ENCODE assay signal across 8 cellular contexts in the genomic region with DNA sequence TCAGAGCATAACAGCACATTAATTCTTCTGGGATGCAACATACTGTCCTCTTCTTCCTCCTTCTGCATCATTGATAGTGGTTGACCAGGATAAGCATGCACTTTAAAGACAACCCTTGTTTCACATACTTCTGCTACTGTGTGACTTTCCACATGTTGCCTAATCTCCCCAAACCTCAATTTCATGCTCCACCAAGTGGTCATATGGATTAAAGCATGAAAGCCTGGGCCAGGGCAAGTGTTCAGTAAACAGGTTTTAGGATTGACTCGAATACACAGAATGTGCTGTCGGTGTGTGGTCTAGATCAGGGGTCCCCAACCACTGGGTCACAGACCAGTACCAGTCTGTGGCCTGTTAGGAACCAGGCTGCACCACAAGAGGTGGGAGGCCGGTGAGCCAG. TPM values are rescaled to one million over a fixed set of nuclear protein-coding genes. Genes with fewer than 3 reads are reported as not detected.
DNase-seq lines count a peak whose midpoint lies in the region; ATAC-seq, FAIRE-seq and TF ChIP-seq lines count a peak whose summit lies in the region.

No MANE protein-coding gene starts in this region.

- no TSS peak for BruUV-seq in K562 (replicated peaks; lab: Mats Ljungman, UMichigan)

- in situ Hi-C loops in K562 (cut with MboI) = loop anchor here (25.0 kb wide), 1 partner anchor 340 kb away; the partner anchor contains the start of gene TMEM108

- H3K9me1 ChIP-seq in K562 (ENCODE audit: control insufficient read depth, insufficient read depth, low read length) = no peaks in the 10 kb centered on the region

- H3K4me2 ChIP-seq in K562 (ENCODE audit: insufficient read depth, low read length) = no peak overlapping the region

- WGBS in K562 (ENCODE audit: insufficient coverage, low coverage, missing lambda C conversion rate) = 20% methylated on average over 3 of the region's 3 CpGs

- H2AFZ ChIP-seq in K562 (ENCODE audit: low read depth, low read length) = no peak overlapping the region

- peak; percentile 32; the same call in 1 of the 3 replicates for TF ChIP-seq CTCF in GM12872 (IDR thresholded peaks at IDR 0.05; ENCODE audit: insufficient read depth, low read depth, low read length)
- peak; percentile 30 to 53 (median 34); a peak in 3 of 6 replicates for TF ChIP-seq CTCF in K562 (IDR thresholded peaks at IDR 0.05 in 2 of 3, conservative IDR thresholded peaks at IDR 0.05 in 1 of 3; ENCODE audit: insufficient read depth in 2 of 3, low read depth in 1 of 3, low read length in 3 of 3)

- H3K4me3 ChIP-seq in K562 = no peak overlapping the region

- intact Hi-C loops in K562 (cut with micrococcal nuclease) = loop anchor here (2.0 to 5.0 kb wide), 2 partner anchors 45 to 337 kb away; no protein-coding TSS in a partner anchor

- no peak overlapping the region for H3K27ac ChIP-seq in K562 (ENCODE audit: extremely low read depth, low read depth, low read length)

- no peaks in the 10 kb centered on the region for H3K36me3 Mint-ChIP-seq in T-helper 2 cell treated with Interferon-gamma antibody and Interleukin-4, amounts not matched to agents 5 μg/mL and 100 μg/mL, for 36 hours (ENCODE audit: low read depth)

- H3K27ac Mint-ChIP-seq in T-helper 2 cell treated with Interferon-gamma antibody and Interleukin-4, amounts not matched to agents 5 μg/mL and 100 μg/mL, for 36 hours = no peak overlapping the region

- POLR2A ChIA-PET in K562 (lab: Yijun Ruan, JAX) = interaction anchor here (0.7 to 1.1 kb wide), 2 partner anchors 12 to 336 kb away, joined by 3 to 5 read pairs; no protein-coding TSS in a partner anchor

- CTCF ChIA-PET in K562 (lab: Yijun Ruan, JAX; ENCODE audit: low intra/inter-chr PET ratio) = interaction anchor here (1.5 to 2.0 kb wide), 3 partner anchors 336 to 652 kb away, joined by 4 to 10 read pairs (median 5); no protein-coding TSS in a partner anchor

- ATAC-seq in K562 (peak; percentile 71), left lobe of liver (peak; percentile 84), HG02981 (IDR thresholded peaks at IDR 0.05; ENCODE audit: unreplicated experiment) (no peak), GM18909 (IDR thresholded peaks at IDR 0.05; ENCODE audit: poor library complexity, unreplicated experiment) (no peak)

- H3K9me3 ChIP-seq in K562 (replicated peaks; ENCODE audit: control insufficient read depth, insufficient read depth, low read depth, low read length) = no peaks in the 10 kb centered on the region

- H3K4me1 ChIP-seq in K562 (replicated peaks in 1 of 2; ENCODE audit: control insufficient read depth in 2 of 2, insufficient read depth in 2 of 2, low read length in 2 of 2) = no peaks in the 10 kb centered on the region; a peak in 2 of 5 replicates

- no peak overlapping the region for H3K4me3 Mint-ChIP-seq in T-helper 2 cell treated with Interferon-gamma antibody and Interleukin-4, amounts not matched to agents 5 μg/mL and 100 μg/mL, for 36 hours

- peak; percentile 44 to 57 for TF ChIP-seq RAD21 in K562 (CRISPR knock-in tag; conservative IDR thresholded peaks at IDR 0.05 in 1 of 2, IDR thresholded peaks at IDR 0.05 in 1 of 2)

- H3K4me1 Mint-ChIP-seq in T-helper 2 cell treated with Interferon-gamma antibody and Interleukin-4, amounts not matched to agents 5 μg/mL and 100 μg/mL, for 36 hours (ENCODE audit: low read depth) = no peaks in the 10 kb centered on the region

- no peaks in the 10 kb centered on the region for H3K27me3 Mint-ChIP-seq in T-helper 2 cell treated with Interferon-gamma antibody and Interleukin-4, amounts not matched to agents 5 μg/mL and 100 μg/mL, for 36 hours (ENCODE audit: low read depth)

- no peak for TF ChIP-seq EP300 in K562 (IDR thresholded peaks at IDR 0.05; ENCODE audit: low read length)

- H3K27me3 ChIP-seq in K562 (ENCODE audit: control insufficient read depth in 2 of 2, insufficient read depth in 2 of 2, low read length in 2 of 2) = no peaks in the 10 kb centered on the region; a peak in 1 of 5 replicates

- TF ChIP-seq POLR2A in K562 (conservative IDR thresholded peaks at IDR 0.05) = no peak

- peak; percentile 38 for DNase-seq in NCI-H1105 treated with DMSO at 0.1 percent for 48 hours (lab: John Stamatoyannopoulos, UW)
- DNase-seq in K562 (ENCODE audit: extremely low read depth in 1 of 4, low spot score in 3 of 4) = peak in 2 of 4 experiments; percentile 18 to 24
- DNase-seq in left lobe of liver (ENCODE audit: low spot score) = no peak
- no peak for DNase-seq in T-helper 2 cell treated with Interferon-gamma antibody and Interleukin-4, amounts not matched to agents 5 μg/mL and 100 μg/mL, for 36 hours (ENCODE audit: low spot score)
- no peak for DNase-seq in NCI-H345 (lab: John Stamatoyannopoulos, UW)

- no peaks in the 10 kb centered on the region for H4K20me1 ChIP-seq in K562 (replicated peaks; ENCODE audit: control insufficient read depth, insufficient read depth, low read length)

- H3K36me3 ChIP-seq in K562 (ENCODE audit: control insufficient read depth, insufficient read depth, low read length) = no peaks in the 10 kb centered on the region

- no peak for FAIRE-seq in K562 (lab: Jason Lieb, UNC)

- H3K9ac ChIP-seq in K562 (ENCODE audit: insufficient read depth in 1 of 2, low read depth in 2 of 2, low read length in 2 of 2) = no peak overlapping the region

- H3K9me3 Mint-ChIP-seq in T-helper 2 cell treated with Interferon-gamma antibody and Interleukin-4, amounts not matched to agents 5 μg/mL and 100 μg/mL, for 36 hours = no peaks in the 10 kb centered on the region

- no peaks in the 10 kb centered on the region for H3K79me2 ChIP-seq in K562 (ENCODE audit: control insufficient read depth, insufficient read depth, low read length)

TF ChIP-seq in K562, 482 proteins besides CTCF, POLR2A, EP300 and RAD21:
- no peak for TF ChIP-seq ZNF589 (CRISPR knock-in tag; IDR thresholded peaks at IDR 0.05; ENCODE audit: low read depth)
- TF ChIP-seq SMC3 (conservative IDR thresholded peaks at IDR 0.05; ENCODE audit: insufficient read depth, low read depth, low read length) = peak; percentile 31; the same call in 1 of the 2 replicates
- TF ChIP-seq CEBPB (tag; IDR thresholded peaks at IDR 0.05) = peak; percentile 75
- no peak; the same call in 1 of the 2 replicates for TF ChIP-seq CEBPG (CRISPR knock-in tag; IDR thresholded peaks at IDR 0.05)
- peak in 1 of 2 experiments; percentile 30; a peak in 1 of 4 replicates for TF ChIP-seq CEBPG (tag; conservative IDR thresholded peaks at IDR 0.05 in 1 of 2, IDR thresholded peaks at IDR 0.05 in 1 of 2)

RNA-seq across cellular contexts. Expression of gene BFSP2, which starts 22.5 kb away (rescaled TPM):
- total RNA-seq in K562 (2011; cell fraction: chromatin; rRNA removed; ENCODE audit: low replicate concordance) = not detected in 2 replicates
- total RNA-seq in K562 (2011; cell fraction: nucleolus; rRNA removed) = not detected in 2 replicates
- total RNA-seq in K562 (2011; cell fraction: nucleoplasm; rRNA removed) = not detected in 2 replicates
- total RNA-seq in K562 (2014; rRNA removed) (not detected in 2 replicates), K562 (2014; rRNA removed; fragmentation: Illumina TruSeq; extraction: Trizol) (not detected in 2 replicates), K562 (2015; rRNA removed; fragmentation: Illumina TruSeq; extraction: Trizol) (not detected in 2 replicates), K562 (2021) (not detected in 2 replicates), left lobe of liver (not detected)
- polyA plus RNA-seq in K562 (2011; rRNA removed) (not detected in 2 replicates), K562 (2014; fragmentation: Illumina TruSeq; extraction: Trizol) (not detected in 2 replicates), K562 (2014; fragmentation: Nextera tagmentation; extraction: Ambion mirVana) (not detected), K562 (2014; rRNA removed) (not detected in 2 replicates)
- polyA plus RNA-seq in K562 (2011; cell fraction: cytosol; rRNA removed) = not detected in 2 replicates
- not detected in 2 replicates for polyA plus RNA-seq in K562 (2011; cell fraction: nucleus; rRNA removed)
- polyA plus RNA-seq in K562 (2012) = not detected in 2 replicates
- not detected in 2 replicates for polyA minus RNA-seq in K562 (2011; rRNA and poly(A)+ RNA removed)
- polyA minus RNA-seq in K562 (2011; cell fraction: cytosol; rRNA and poly(A)+ RNA removed) = not detected in 2 replicates
- polyA minus RNA-seq in K562 (2011; cell fraction: nucleus; rRNA and poly(A)+ RNA removed) = not detected in 2 replicates

Comparison
In these comparisons a context has a peak if more than half of its experiments do, and no peak if none do; other contexts are left out.
1. ATAC-seq: peak in K562 (single experiment) and left lobe of liver (single experiment); none in HG02981 (single experiment) and GM18909 (single experiment).